ENCODE assay signal across 9 cellular contexts in genomic region chr21:43775190-43775589, GRCh38. TPM values are rescaled to one million over a fixed set of nuclear protein-coding genes. Genes with fewer than 3 reads are reported as not detected.
DNase-seq lines count a peak whose midpoint lies in the region; ATAC-seq and TF ChIP-seq lines count a peak whose summit lies in the region.
"Had no signal": no experiment of that assay in that cellular context is flagged by ENCODE, and none has a peak within 500 bp of the region (broad histone marks: within the 10 kb centered on the region; RNA-seq: fewer than 3 reads in every experiment).

No MANE protein-coding gene starts in this region.

- H3K27me3 Mint-ChIP-seq in naive B cell = no peaks in the 10 kb centered on the region

- ATAC-seq in naive B cell (ENCODE audit: low read depth in 2 of 2) (no peak), GM18867 (IDR thresholded peaks at IDR 0.05; ENCODE audit: unreplicated experiment) (no peak), GM18861 (IDR thresholded peaks at IDR 0.05; ENCODE audit: unreplicated experiment) (no peak)

- peak overlapping the region; percentile 53; the same call in 1 of the 2 replicates for H3K9ac ChIP-seq in KMS-11

- H3K79me2 ChIP-seq in ACC112 (ENCODE audit: control insufficient read depth, insufficient read depth, low read length, unreplicated experiment) (peaks cover 11% of the 10 kb centered on the region), KMS-11 (ENCODE audit: insufficient read depth, low read depth) (no peaks in the 10 kb centered on the region)

- no peak overlapping the region for H3K27ac ChIP-seq in ACC112 (ENCODE audit: low read depth, low read length)
- no peak overlapping the region for H3K27ac ChIP-seq in KMS-11
- peak overlapping the region in 1 of 2 donors; percentile 82 for H3K27ac ChIP-seq in coronary artery

- H3K4me3 Mint-ChIP-seq in naive B cell = peak overlapping the region; percentile 86 to 94 (median 92)

- H3K36me3 ChIP-seq in ACC112 (ENCODE audit: insufficient read depth, low read length) = 0 out of 2 replicates have a peak, but pooled peaks cover 6% of the 10 kb centered on the region
- no peaks in the 10 kb centered on the region for H3K36me3 ChIP-seq in KMS-11 (ENCODE audit: insufficient read depth)

- H3K4me1 Mint-ChIP-seq in naive B cell = peaks cover 30 to 38% (median 36%) of the 10 kb centered on the region in 3 donors

- H3K4me2 ChIP-seq in KMS-11 = peak overlapping the region; percentile 67

- H3K9me3 Mint-ChIP-seq in naive B cell = peaks cover 0 to 2% (median 0%) of the 10 kb centered on the region in 7 donors

- H3K27ac Mint-ChIP-seq in naive B cell = peak overlapping the region in 2 of 6 donors; percentile 84 to 88

- H2AFZ ChIP-seq in ACC112 (ENCODE audit: low read length, unreplicated experiment) (no peak overlapping the region), KMS-11 (ENCODE audit: low read depth) (peak overlapping the region; percentile 68; the same call in 1 of the 2 replicates)

- H3K27me3 ChIP-seq in ACC112 (ENCODE audit: insufficient read depth, low read length) (no peaks in the 10 kb centered on the region), KMS-11 (ENCODE audit: insufficient read depth, low read depth) (no peaks in the 10 kb centered on the region)

- H3K4me3 ChIP-seq in ACC112 (ENCODE audit: low read depth, low read length) = peak overlapping the region; percentile 83
- H3K4me3 ChIP-seq in KMS-11 (IDR thresholded peaks at IDR 0.05; ENCODE audit: insufficient read depth, low read depth, low read length) = no peak overlapping the region
- peak overlapping the region; percentile 82 for H3K4me3 ChIP-seq in coronary artery

- DNase-seq in coronary artery (ENCODE audit: low spot score) = no peak
- no peak for DNase-seq in naive B cell
- no peak for DNase-seq in HCEC 1CT
- no peak for DNase-seq in stimulated activated CD4-positive, alpha-beta T cell treated with anti-CD3 and anti-CD28 coated beads, Interleukin-4, amount 100 ng/mL, for 4 hours
- DNase-seq: NCI-H2029 had no signal

- TF ChIP-seq CTCF in KMS-11 (conservative IDR thresholded peaks at IDR 0.05; ENCODE audit: low read depth, low read length) = no peak
- TF ChIP-seq CTCF in coronary artery (IDR thresholded peaks at IDR 0.05) = no peak

- H4K20me1 ChIP-seq in KMS-11 (ENCODE audit: insufficient read depth) = no peaks in the 10 kb centered on the region

- no peaks in the 10 kb centered on the region for H3K4me1 ChIP-seq in ACC112 (ENCODE audit: control insufficient read depth, insufficient read depth, low read length, unreplicated experiment)
- peaks cover 25% of the 10 kb centered on the region for H3K4me1 ChIP-seq in KMS-11 (ENCODE audit: low read depth, poor library complexity, severe bottlenecking)

- H3K36me3 Mint-ChIP-seq in naive B cell = peaks cover 7 to 13% of the 10 kb centered on the region in 2 donors

RNA-seq across cellular contexts. Expression of gene CSTB, which starts 0.9 kb away (rescaled TPM):
- polyA plus RNA-seq in naive B cell (ENCODE audit: low read depth in 6 of 6) = 10 to 100 TPM; 25.1 to 75.7 (median 39.2) TPM

RNA-seq across cellular contexts. Expression of gene RRP1, which starts 14.2 kb away (rescaled TPM):
- 10 to 100 TPM in 5 of 6 donors, 1 to 10 TPM in 1; 9.4 to 18.6 (median 10.9) TPM for polyA plus RNA-seq in naive B cell (ENCODE audit: low read depth in 6 of 6)

RNA-seq across cellular contexts. Expression of gene PDXK, which starts 56.3 kb away (rescaled TPM):
- 10 to 100 TPM; 28.5 to 46.1 (median 39.2) TPM for polyA plus RNA-seq in naive B cell (ENCODE audit: low read depth in 6 of 6)
